Comparison of ENCODE assay signal across 9 cellular contexts in genomic region chr14:77377502-77377844, GRCh38. TPM values are rescaled to one million over a fixed set of nuclear protein-coding genes. Genes with fewer than 3 reads are reported as not detected.
A peak's percentile ranks its signal among the peaks of the same experiment; 100 is the strongest.
DNase-seq lines count a peak whose midpoint lies in the region; ATAC-seq lines count a peak whose summit lies in the region.
"Had no signal": no experiment of that assay in that cellular context is flagged by ENCODE, and none has a peak within 500 bp of the region (broad histone marks: within the 10 kb centered on the region; RNA-seq: fewer than 3 reads in every experiment).

No MANE protein-coding gene starts in this region.

- CTCF ChIA-PET in T-cell (lab: Charles Lee): interaction anchor here in 1 of 2 donors (0.6 to 1.5 kb wide), 5 partner anchors 56 to 280 kb away, joined by 3 to 12 read pairs (median 3); partner anchors contain the start of genes GSTZ1 and POMT2

- POLR2A ChIA-PET in T-cell (lab: Charles Lee): interaction anchor here in 1 of 2 donors (1.3 kb wide), 1 partner anchor 82 kb away, joined by 9 read pairs; no protein-coding TSS in a partner anchor

- no CpG with 5 or more reads among the region's 10 CpGs for WGBS in iPS DF 6.9 (ENCODE audit: insufficient coverage, insufficient read length)

- H3K27me3 ChIP-seq in iPS DF 6.9 (ENCODE audit: control insufficient read depth, insufficient read depth, low read length): no peaks in the 10 kb centered on the region
- H3K27me3 ChIP-seq in stomach smooth muscle (ENCODE audit: control insufficient read depth in 1 of 2, insufficient read depth in 2 of 2, low read length in 2 of 2): no peaks in the 10 kb centered on the region

- ATAC-seq in GM21619 (IDR thresholded peaks at IDR 0.05; ENCODE audit: unreplicated experiment) (peak; percentile 4), T-cell (replicated peaks in 1 of 4) (peak in 3 of 4 experiments; percentile 10 to 17 (median 13))

- H3K27me3 Mint-ChIP-seq in T-cell: no peaks in the 10 kb centered on the region

- H3K9me3 ChIP-seq in iPS DF 6.9 (ENCODE audit: control insufficient read depth, insufficient read depth, low read length) (no peaks in the 10 kb centered on the region), stomach smooth muscle (ENCODE audit: control insufficient read depth in 2 of 2, low read length in 2 of 2) (no peaks in the 10 kb centered on the region)

- peaks cover 31 to 38% (median 37%) of the 10 kb centered on the region in 3 donors for H3K4me1 Mint-ChIP-seq in T-cell

- H3K9ac ChIP-seq in stomach smooth muscle (ENCODE audit: low read length in 2 of 2): peak overlapping the region; percentile 73 to 88

- H3K36me3 Mint-ChIP-seq in T-cell: peaks cover 8% of the 10 kb centered on the region

- H3K4me3 Mint-ChIP-seq in T-cell: no peak overlapping the region
- H3K4me3 Mint-ChIP-seq: brain had no signal

- no peaks in the 10 kb centered on the region for H3K9me3 Mint-ChIP-seq in T-cell

- H3K27ac ChIP-seq in iPS DF 6.9 (ENCODE audit: low read length) (no peak overlapping the region), stomach smooth muscle (ENCODE audit: low read length) (peak overlapping the region; percentile 66)

- H3K4me1 ChIP-seq in iPS DF 6.9 (ENCODE audit: control insufficient read depth, insufficient read depth, low read length) (no peaks in the 10 kb centered on the region), stomach smooth muscle (ENCODE audit: control insufficient read depth, insufficient read depth, low read length) (peaks cover 13% of the 10 kb centered on the region)

- DNase-seq in T-cell (no peak), iPS DF 6.9 (ENCODE audit: low read depth, low spot score) (no peak), posterior cingulate gyrus (no peak), iPS-NIHi11 (ENCODE audit: low spot score) (no peak), ureter (ENCODE audit: low spot score) (no peak), NCI-H2227 (lab: John Stamatoyannopoulos, UW; ENCODE audit: unreplicated experiment) (no peak)

- no peak overlapping the region for H3K27ac Mint-ChIP-seq in T-cell
- H3K27ac Mint-ChIP-seq: brain had no signal

- intact Hi-C loops in posterior cingulate gyrus (cut with DNase I): loop anchor here (5.0 to 10.0 kb wide), 2 partner anchors 55 to 77 kb away; partner anchors contain the start of genes AHSA1, GSTZ1, POMT2 and VIPAS39

- H3K36me3 ChIP-seq in iPS DF 6.9 (ENCODE audit: control insufficient read depth, insufficient read depth, low read length) (no peaks in the 10 kb centered on the region), stomach smooth muscle (ENCODE audit: control insufficient read depth in 2 of 2, insufficient read depth in 2 of 2, low read length in 2 of 2) (no peaks in the 10 kb centered on the region)

- H3K4me3 ChIP-seq in iPS DF 6.9 (ENCODE audit: low read length): peak overlapping the region; percentile 97; the same call in 1 of the 2 replicates
- peak overlapping the region; percentile 86 to 91 for H3K4me3 ChIP-seq in stomach smooth muscle (ENCODE audit: low read length in 2 of 2)

RNA-seq across cellular contexts. Expression of gene SAMD15, which starts 0.3 kb away (rescaled TPM):
- total RNA-seq in T-cell: under 1 TPM in 4 of 5 donors, not detected in 1; 0.15 to 0.75 (median 0.33) TPM
- total RNA-seq in ureter: 1.8 TPM

RNA-seq across cellular contexts. Expression of gene TMED8, which starts 0.6 kb away (rescaled TPM):
- 1 to 10 TPM; 6.6 to 8.9 (median 7.5) TPM for total RNA-seq in T-cell
- total RNA-seq in ureter: 13.3 TPM

RNA-seq across cellular contexts. Expression of gene NOXRED1, which starts 45.9 kb away (rescaled TPM):
- 1 to 10 TPM in 3 of 5 donors, under 1 TPM in 2; 0.33 to 1.7 (median 1.2) TPM for total RNA-seq in T-cell
- total RNA-seq in ureter: 1.7 TPM

RNA-seq across cellular contexts. Expression of gene GSTZ1, which starts 56.6 kb away (rescaled TPM):
- total RNA-seq in T-cell (10 to 100 TPM in 3 of 5 donors, 1 to 10 TPM in 2; 7.1 to 16.3 (median 13.6) TPM), ureter (29.4 TPM)

RNA-seq across cellular contexts. Expression of gene POMT2, which starts 56.8 kb away (rescaled TPM):
- total RNA-seq in T-cell (10 to 100 TPM; 11.4 to 14.3 (median 13.2) TPM), ureter (37.6 TPM)
